Comparison of ENCODE assay signal across 27 cellular contexts in the genomic region with DNA sequence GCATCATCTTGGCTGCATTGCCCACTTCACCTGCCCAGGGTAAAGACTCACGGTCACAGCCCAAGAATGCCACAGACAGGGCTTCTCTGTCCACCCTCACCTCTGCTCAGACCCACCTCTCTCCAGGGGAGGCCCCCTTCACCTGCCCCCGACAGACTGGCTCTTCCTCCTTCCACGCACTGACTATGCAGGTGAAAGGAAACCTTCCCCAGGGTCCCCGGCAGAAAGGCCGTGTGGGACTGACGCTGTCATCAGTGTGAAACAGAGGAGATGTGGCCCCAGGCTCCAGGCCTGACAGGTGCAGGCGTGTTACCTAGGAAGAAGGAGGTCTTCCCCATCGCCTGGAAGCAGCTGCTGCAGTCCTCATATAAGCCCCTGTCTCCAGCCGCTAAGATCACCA. TPM values are rescaled to one million over a fixed set of nuclear protein-coding genes. Genes with fewer than 3 reads are reported as not detected.
DNase-seq lines count a peak whose midpoint lies in the region; ATAC-seq and TF ChIP-seq lines count a peak whose summit lies in the region.
"Had no signal": no experiment of that assay in that cellular context is flagged by ENCODE, and none has a peak within 500 bp of the region (broad histone marks: within the 10 kb centered on the region; RNA-seq: fewer than 3 reads in every experiment).

No MANE protein-coding gene starts in this region.

- no peaks in the 10 kb centered on the region for H3K9me3 ChIP-seq in HCT116 (ENCODE audit: control insufficient read depth in 1 of 2, insufficient read depth in 1 of 2, low read depth in 1 of 2, low read length in 2 of 2)
- H3K9me3 ChIP-seq: sigmoid colon had no signal

- H3K4me2 ChIP-seq in HCT116 (ENCODE audit: low read length), result no peak overlapping the region

- DNase-seq in activated CD8-positive, alpha-beta T cell treated with anti-CD3 and anti-CD28 coated beads for 36 hours, result no peak
- DNase-seq in activated CD8-positive, alpha-beta T cell treated with anti-CD3 and anti-CD28 coated beads, Interleukin-2, amount 10 ng/mL, durations not matched to agents 7 days and 5 days, result no peak
- DNase-seq in HCT116 (ENCODE audit: low read depth, low spot score) (no peak), dermis blood vessel endothelial cell (no peak)
- no peak for DNase-seq in stimulated activated naive B cell treated with anti-CD40 and anti-IgM and Interleukin-4, amounts not matched to agents 10 μg/mL and 1 μg/mL and 100 μg/mL, for 72 hours
- no peak for DNase-seq in stimulated activated CD4-positive, alpha-beta T cell treated with anti-CD3 and anti-CD28 coated beads, Interleukin-4, amount 100 ng/mL, for 24 hours
- DNase-seq: activated B cell treated with CpG ODN at 0.5 μM for 24 hours; activated T-cell treated with anti-CD3 and anti-CD28 coated beads, Interleukin-2, amount 50 U/mL, for 48 hours; amygdala; brain microvascular endothelial cell; CD4-positive, alpha-beta T cell; GM23248; NCI-H146; NCI-H2107; SHP77 treated with DMSO at 0.1 percent for 48 hours; sigmoid colon; stimulated activated CD4-positive, alpha-beta T cell treated with anti-CD3 and anti-CD28 coated beads, Interleukin-12 subunit alpha, Interleukin-12 subunit beta, amount 100 ng/mL, for 4 hours; stimulated activated CD4-positive, alpha-beta T cell treated with anti-CD3 and anti-CD28 coated beads, Interleukin-2, amount 100 ng/mL, for 48 hours; substantia nigra had no signal

- H3K4me1 ChIP-seq in HCT116 (ENCODE audit: control insufficient read depth in 1 of 2, insufficient read depth in 2 of 2, low read length in 2 of 2), result no peaks in the 10 kb centered on the region

- TF ChIP-seq POLR2A in HCT116 (IDR thresholded peaks at IDR 0.05; ENCODE audit: borderline replicate concordance, extremely low read depth, insufficient read depth, insufficient read length), result no peak

- POLR2A ChIA-PET in activated CD8-positive, alpha-beta T cell treated with anti-CD3 and anti-CD28 coated beads for 36 hours (lab: Charles Lee), result interaction anchor here (0.9 kb wide), 2 partner anchors 12 to 35 kb away, joined by 3 read pairs; no protein-coding TSS in a partner anchor
- POLR2A ChIA-PET in activated CD8-positive, alpha-beta T cell treated with anti-CD3 and anti-CD28 coated beads, Interleukin-2, amount 10 ng/mL, durations not matched to agents 7 days and 5 days (lab: Charles Lee), result interaction anchor here (1.2 kb wide), 1 partner anchor 9 kb away, joined by 3 read pairs; no protein-coding TSS in a partner anchor
- POLR2A ChIA-PET in HCT116 (lab: Charles Lee), result no interaction called here

- H3K79me2 ChIP-seq in HCT116 (ENCODE audit: insufficient read depth, low read length), result no peaks in the 10 kb centered on the region

- H3K9me3 Mint-ChIP-seq in activated CD8-positive, alpha-beta T cell treated with anti-CD3 and anti-CD28 coated beads for 36 hours, result no peaks in the 10 kb centered on the region
- H3K9me3 Mint-ChIP-seq in activated CD8-positive, alpha-beta T cell treated with anti-CD3 and anti-CD28 coated beads, Interleukin-2, amount 10 ng/mL, durations not matched to agents 7 days and 5 days (ENCODE audit: insufficient read depth), result no peaks in the 10 kb centered on the region
- no peaks in the 10 kb centered on the region for H3K9me3 Mint-ChIP-seq in stimulated activated naive B cell treated with anti-CD40 and anti-IgM and Interleukin-4, amounts not matched to agents 10 μg/mL and 1 μg/mL and 100 μg/mL, for 72 hours
- H3K9me3 Mint-ChIP-seq: activated B cell treated with CpG ODN at 0.5 μM for 24 hours; CD4-positive, alpha-beta T cell; IgD-negative memory B cell had no signal

- ATAC-seq in activated CD8-positive, alpha-beta T cell treated with anti-CD3 and anti-CD28 coated beads for 36 hours, result no peak
- no peak for ATAC-seq in activated CD8-positive, alpha-beta T cell treated with anti-CD3 and anti-CD28 coated beads, Interleukin-2, amount 10 ng/mL, durations not matched to agents 7 days and 5 days
- ATAC-seq in HCT116 (0 out of 2 replicates have a peak, but pooled peaks have one; percentile 22), esophagus mucosa (peak; percentile 31), GM18909 (IDR thresholded peaks at IDR 0.05; ENCODE audit: poor library complexity, unreplicated experiment) (no peak)
- no peak for ATAC-seq in stimulated activated naive B cell treated with anti-CD40 and anti-IgM and Interleukin-4, amounts not matched to agents 10 μg/mL and 1 μg/mL and 100 μg/mL, for 72 hours (replicated peaks)
- ATAC-seq: left lobe of liver had no signal

- no peaks in the 10 kb centered on the region for H3K4me1 Mint-ChIP-seq in activated CD8-positive, alpha-beta T cell treated with anti-CD3 and anti-CD28 coated beads for 36 hours (ENCODE audit: low read depth)
- no peaks in the 10 kb centered on the region for H3K4me1 Mint-ChIP-seq in activated CD8-positive, alpha-beta T cell treated with anti-CD3 and anti-CD28 coated beads, Interleukin-2, amount 10 ng/mL, durations not matched to agents 7 days and 5 days (ENCODE audit: low read depth)
- peaks cover 3 to 10% of the 10 kb centered on the region in 2 donors for H3K4me1 Mint-ChIP-seq in stimulated activated naive B cell treated with anti-CD40 and anti-IgM and Interleukin-4, amounts not matched to agents 10 μg/mL and 1 μg/mL and 100 μg/mL, for 72 hours
- H3K4me1 Mint-ChIP-seq: activated B cell treated with CpG ODN at 0.5 μM for 24 hours, IgD-negative memory B cell had no signal

- H4K20me1 ChIP-seq in HCT116 (ENCODE audit: insufficient read depth), result no peaks in the 10 kb centered on the region

- H3K9me2 ChIP-seq in HCT116 (ENCODE audit: insufficient read depth), result no peaks in the 10 kb centered on the region

- TF ChIP-seq RAD21 in HCT116 (IDR thresholded peaks at IDR 0.05; ENCODE audit: low read depth), result no peak

- peaks cover 43% of the 10 kb centered on the region for H3K36me3 Mint-ChIP-seq in activated CD8-positive, alpha-beta T cell treated with anti-CD3 and anti-CD28 coated beads for 36 hours (ENCODE audit: low read depth)
- H3K36me3 Mint-ChIP-seq in activated CD8-positive, alpha-beta T cell treated with anti-CD3 and anti-CD28 coated beads, Interleukin-2, amount 10 ng/mL, durations not matched to agents 7 days and 5 days (ENCODE audit: low read depth), result peaks cover 53% of the 10 kb centered on the region
- peaks cover 41 to 56% of the 10 kb centered on the region in 2 donors for H3K36me3 Mint-ChIP-seq in stimulated activated naive B cell treated with anti-CD40 and anti-IgM and Interleukin-4, amounts not matched to agents 10 μg/mL and 1 μg/mL and 100 μg/mL, for 72 hours
- H3K36me3 Mint-ChIP-seq: IgD-negative memory B cell had no signal

- CTCF ChIA-PET in activated CD8-positive, alpha-beta T cell treated with anti-CD3 and anti-CD28 coated beads for 36 hours (lab: Charles Lee), result no interaction called here
- CTCF ChIA-PET in activated CD8-positive, alpha-beta T cell treated with anti-CD3 and anti-CD28 coated beads, Interleukin-2, amount 10 ng/mL, durations not matched to agents 7 days and 5 days (lab: Charles Lee), result no interaction called here
- CTCF ChIA-PET in HCT116 (lab: Charles Lee), result no interaction called here

- no peak overlapping the region for H2AFZ ChIP-seq in HCT116 (ENCODE audit: low read depth, low read length, poor library complexity, severe bottlenecking)
- H2AFZ ChIP-seq: GM23248 had no signal

- RAD21 ChIA-PET in HCT116 (lab: Charles Lee; ENCODE audit: low non-redundant PET in 1 of 2, low total read pairs in 2 of 2, uncharacterized antibody in 2 of 2, unreplicated experiment in 2 of 2), result no interaction called here

- H3K4me3 ChIP-seq in HCT116 (replicated peaks in 1 of 2; ENCODE audit: low read depth in 1 of 2, low read length in 2 of 2), result no peak overlapping the region
- H3K4me3 ChIP-seq: GM23248, sigmoid colon had no signal

- intact Hi-C loops in activated CD8-positive, alpha-beta T cell treated with anti-CD3 and anti-CD28 coated beads for 36 hours (cut with micrococcal nuclease), result no loop called here
- intact Hi-C loops in HCT116 (cut with micrococcal nuclease), result no loop called here

- TF ChIP-seq CTCF in activated CD8-positive, alpha-beta T cell treated with anti-CD3 and anti-CD28 coated beads for 36 hours (IDR thresholded peaks at IDR 0.05), result no peak
- no peak for TF ChIP-seq CTCF in HCT116 (IDR thresholded peaks at IDR 0.05 in 2 of 3, conservative IDR thresholded peaks at IDR 0.05 in 1 of 3; ENCODE audit: borderline replicate concordance in 1 of 3, insufficient read depth in 1 of 3, low read depth in 2 of 3, low read length in 2 of 3)

- H3K27ac Mint-ChIP-seq in activated CD8-positive, alpha-beta T cell treated with anti-CD3 and anti-CD28 coated beads for 36 hours, result peak overlapping the region; percentile 1
- H3K27ac Mint-ChIP-seq in activated CD8-positive, alpha-beta T cell treated with anti-CD3 and anti-CD28 coated beads, Interleukin-2, amount 10 ng/mL, durations not matched to agents 7 days and 5 days, result no peak overlapping the region
- peak overlapping the region; percentile 78 for H3K27ac Mint-ChIP-seq in stimulated activated naive B cell treated with anti-CD40 and anti-IgM and Interleukin-4, amounts not matched to agents 10 μg/mL and 1 μg/mL and 100 μg/mL, for 72 hours
- H3K27ac Mint-ChIP-seq: activated B cell treated with CpG ODN at 0.5 μM for 24 hours; CD4-positive, alpha-beta T cell; progenitor cell of endocrine pancreas had no signal

- no peak overlapping the region for H3K27ac ChIP-seq in HCT116 (ENCODE audit: low read depth, low read length)
- H3K27ac ChIP-seq: brain microvascular endothelial cell, GM23248 had no signal

- no peak overlapping the region for H3K4me3 Mint-ChIP-seq in activated CD8-positive, alpha-beta T cell treated with anti-CD3 and anti-CD28 coated beads for 36 hours
- H3K4me3 Mint-ChIP-seq in activated CD8-positive, alpha-beta T cell treated with anti-CD3 and anti-CD28 coated beads, Interleukin-2, amount 10 ng/mL, durations not matched to agents 7 days and 5 days, result no peak overlapping the region
- H3K4me3 Mint-ChIP-seq in stimulated activated naive B cell treated with anti-CD40 and anti-IgM and Interleukin-4, amounts not matched to agents 10 μg/mL and 1 μg/mL and 100 μg/mL, for 72 hours, result no peak overlapping the region
- H3K4me3 Mint-ChIP-seq: activated B cell treated with CpG ODN at 0.5 μM for 24 hours; CD4-positive, alpha-beta T cell had no signal

- no TSS peak for BruUV-seq in HCT116 (replicated peaks; lab: Mats Ljungman, UMichigan)

- H3K36me3 ChIP-seq in HCT116 (ENCODE audit: control insufficient read depth in 1 of 2, insufficient read depth in 2 of 2, low read length in 2 of 2), result peaks cover 37 to 38% of the 10 kb centered on the region in 2 experiments

- H3K27me3 ChIP-seq in HCT116 (ENCODE audit: insufficient read depth, low read length), result no peaks in the 10 kb centered on the region
- H3K27me3 ChIP-seq: brain microvascular endothelial cell, sigmoid colon had no signal

- H3K27me3 Mint-ChIP-seq in activated CD8-positive, alpha-beta T cell treated with anti-CD3 and anti-CD28 coated beads for 36 hours, result no peaks in the 10 kb centered on the region
- H3K27me3 Mint-ChIP-seq in activated CD8-positive, alpha-beta T cell treated with anti-CD3 and anti-CD28 coated beads, Interleukin-2, amount 10 ng/mL, durations not matched to agents 7 days and 5 days (ENCODE audit: low read depth), result no peaks in the 10 kb centered on the region
- no peaks in the 10 kb centered on the region for H3K27me3 Mint-ChIP-seq in stimulated activated naive B cell treated with anti-CD40 and anti-IgM and Interleukin-4, amounts not matched to agents 10 μg/mL and 1 μg/mL and 100 μg/mL, for 72 hours
- H3K27me3 Mint-ChIP-seq: activated B cell treated with CpG ODN at 0.5 μM for 24 hours; CD4-positive, alpha-beta T cell; IgD-negative memory B cell; progenitor cell of endocrine pancreas had no signal

- no peak overlapping the region for H3K9ac ChIP-seq in HCT116 (ENCODE audit: low read length)
- H3K9ac ChIP-seq: GM23248 had no signal

RNA-seq across cellular contexts. Expression of gene ROGDI, which starts 9.3 kb away (rescaled TPM):
- 1 to 10 TPM; 3.3 to 3.7 TPM for total RNA-seq in activated CD8-positive, alpha-beta T cell treated with anti-CD3 and anti-CD28 coated beads for 36 hours
- total RNA-seq in activated CD8-positive, alpha-beta T cell treated with anti-CD3 and anti-CD28 coated beads, Interleukin-2, amount 10 ng/mL, durations not matched to agents 7 days and 5 days, result 10 to 100 TPM; 12.3 to 13.1 TPM
- total RNA-seq in HCT116 (2021; ENCODE audit: unreplicated experiment) (20.1 TPM), esophagus mucosa (21.3 TPM), dermis blood vessel endothelial cell (22.5 and 22.8 TPM in 2 replicates)
- polyA plus RNA-seq in HCT116 (2012), result 18.6 and 19.6 TPM in 2 replicates

RNA-seq across cellular contexts. Expression of gene SMIM22, which starts 16.6 kb away (rescaled TPM):
- not detected for total RNA-seq in activated CD8-positive, alpha-beta T cell treated with anti-CD3 and anti-CD28 coated beads for 36 hours
- total RNA-seq in activated CD8-positive, alpha-beta T cell treated with anti-CD3 and anti-CD28 coated beads, Interleukin-2, amount 10 ng/mL, durations not matched to agents 7 days and 5 days, result not detected
- 3.3 TPM for total RNA-seq in HCT116 (2021; ENCODE audit: unreplicated experiment)
- 3.8 and 5.2 TPM in 2 replicates for polyA plus RNA-seq in HCT116 (2012)
- total RNA-seq in esophagus mucosa, result 12.9 TPM
- total RNA-seq in dermis blood vessel endothelial cell, result not detected in 2 replicates
- total RNA-seq: activated B cell treated with CpG ODN at 0.5 μM for 24 hours; CD4-positive, alpha-beta T cell; Daoy; glomerular endothelial cell; GM23248; myocyte; progenitor cell of endocrine pancreas; sigmoid colon had no signal
- polyA plus RNA-seq: GM23248, IgD-negative memory B cell had no signal

RNA-seq across cellular contexts. Expression of gene SEPTIN12, which starts 23.6 kb away (rescaled TPM):
- total RNA-seq in activated CD8-positive, alpha-beta T cell treated with anti-CD3 and anti-CD28 coated beads for 36 hours, result not detected
- total RNA-seq in activated CD8-positive, alpha-beta T cell treated with anti-CD3 and anti-CD28 coated beads, Interleukin-2, amount 10 ng/mL, durations not matched to agents 7 days and 5 days, result not detected
- total RNA-seq in HCT116 (2021; ENCODE audit: unreplicated experiment), result not detected
- polyA plus RNA-seq in HCT116 (2012), result 0.10 TPM in 1 of 2 replicates, not detected in the other
- not detected for total RNA-seq in esophagus mucosa
- not detected in 2 replicates for total RNA-seq in dermis blood vessel endothelial cell
- total RNA-seq: activated B cell treated with CpG ODN at 0.5 μM for 24 hours; CD4-positive, alpha-beta T cell; Daoy; glomerular endothelial cell; GM23248; left lobe of liver; myocyte; progenitor cell of endocrine pancreas; sigmoid colon had no signal
- polyA plus RNA-seq: GM23248, IgD-negative memory B cell had no signal

RNA-seq across cellular contexts. Expression of gene GLYR1, which starts 35.3 kb away (rescaled TPM):
- total RNA-seq in activated CD8-positive, alpha-beta T cell treated with anti-CD3 and anti-CD28 coated beads for 36 hours, result 10 to 100 TPM; 63.7 to 64.8 TPM
- 10 to 100 TPM; 92.2 to 95.7 TPM for total RNA-seq in activated CD8-positive, alpha-beta T cell treated with anti-CD3 and anti-CD28 coated beads, Interleukin-2, amount 10 ng/mL, durations not matched to agents 7 days and 5 days
- total RNA-seq in HCT116 (2021; ENCODE audit: unreplicated experiment) (50.0 TPM), esophagus mucosa (49.9 TPM), dermis blood vessel endothelial cell (85.6 and 103 TPM in 2 replicates)
- polyA plus RNA-seq in HCT116 (2012), result 21.0 and 21.6 TPM in 2 replicates

RNA-seq across cellular contexts. Expression of gene UBN1, which starts 35.5 kb away (rescaled TPM):
- total RNA-seq in activated CD8-positive, alpha-beta T cell treated with anti-CD3 and anti-CD28 coated beads for 36 hours, result 10 to 100 TPM; 25.4 to 25.6 TPM
- total RNA-seq in activated CD8-positive, alpha-beta T cell treated with anti-CD3 and anti-CD28 coated beads, Interleukin-2, amount 10 ng/mL, durations not matched to agents 7 days and 5 days, result 10 to 100 TPM; 42.1 to 44.1 TPM
- 31.9 TPM for total RNA-seq in HCT116 (2021; ENCODE audit: unreplicated experiment)
- polyA plus RNA-seq in HCT116 (2012), result 20.4 and 23.4 TPM in 2 replicates
- 12.0 TPM for total RNA-seq in esophagus mucosa
- 30.1 and 44.6 TPM in 2 replicates for total RNA-seq in dermis blood vessel endothelial cell

Comparison
In these comparisons a context has a peak if more than half of its experiments do, and no peak if none do; other contexts are left out.
1. ATAC-seq: peak in HCT116 (single experiment) and esophagus mucosa (single experiment); none in activated CD8-positive, alpha-beta T cell treated with anti-CD3 and anti-CD28 coated beads for 36 hours (single experiment), activated CD8-positive, alpha-beta T cell treated with anti-CD3 and anti-CD28 coated beads, Interleukin-2, amount 10 ng/mL, durations not matched to agents 7 days and 5 days (single experiment), stimulated activated naive B cell treated with anti-CD40 and anti-IgM and Interleukin-4, amounts not matched to agents 10 μg/mL and 1 μg/mL and 100 μg/mL, for 72 hours (0 of 2) and GM18909 (single experiment).